Comparison of ENCODE assay signal across 1 cellular context in the genomic region with DNA sequence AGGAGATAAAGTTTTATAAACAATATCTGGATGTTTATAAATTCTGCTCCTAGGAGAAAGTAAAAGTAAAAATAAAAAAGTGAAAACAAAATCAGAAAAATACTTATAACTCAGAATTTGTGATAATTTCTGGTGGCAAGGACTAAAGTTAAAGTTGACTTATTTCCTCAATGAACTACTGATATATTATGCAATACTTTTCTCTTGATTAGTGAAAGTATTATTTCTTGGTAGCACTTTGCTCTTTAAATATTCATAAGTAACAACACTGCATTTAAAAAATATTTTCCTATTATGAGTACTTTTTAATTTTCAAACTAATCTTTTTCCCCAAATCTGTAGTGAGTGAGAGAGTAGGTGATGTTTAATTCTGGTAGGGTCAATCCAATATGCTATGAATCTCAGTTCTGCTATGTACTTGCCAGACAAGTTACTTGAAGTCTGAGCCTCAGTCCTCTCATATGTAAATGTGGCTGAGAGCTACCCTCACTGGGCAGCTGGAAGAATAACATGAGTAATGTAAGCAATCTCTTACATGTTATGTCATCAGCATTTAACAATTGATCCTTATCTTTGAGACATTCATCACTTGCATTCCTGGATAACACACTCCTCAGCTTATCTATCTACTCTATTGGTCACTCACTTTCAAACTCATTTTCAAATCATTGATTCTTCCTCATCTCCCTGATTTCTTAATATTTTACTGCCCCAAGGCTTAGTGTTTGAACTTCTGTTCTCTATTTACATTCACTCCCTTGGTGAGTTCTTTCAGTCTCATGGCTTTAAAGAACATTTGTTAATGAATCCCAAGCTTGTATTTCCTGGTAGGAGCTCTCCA.
TF ChIP-seq lines count a peak whose summit lies in the region.

No MANE protein-coding gene starts in this region.

TF ChIP-seq in GM23338, 12 proteins besides CTCF, POLR2A, EP300 and RAD21 (continued from another document):
- TF ChIP-seq, protein P1, sequence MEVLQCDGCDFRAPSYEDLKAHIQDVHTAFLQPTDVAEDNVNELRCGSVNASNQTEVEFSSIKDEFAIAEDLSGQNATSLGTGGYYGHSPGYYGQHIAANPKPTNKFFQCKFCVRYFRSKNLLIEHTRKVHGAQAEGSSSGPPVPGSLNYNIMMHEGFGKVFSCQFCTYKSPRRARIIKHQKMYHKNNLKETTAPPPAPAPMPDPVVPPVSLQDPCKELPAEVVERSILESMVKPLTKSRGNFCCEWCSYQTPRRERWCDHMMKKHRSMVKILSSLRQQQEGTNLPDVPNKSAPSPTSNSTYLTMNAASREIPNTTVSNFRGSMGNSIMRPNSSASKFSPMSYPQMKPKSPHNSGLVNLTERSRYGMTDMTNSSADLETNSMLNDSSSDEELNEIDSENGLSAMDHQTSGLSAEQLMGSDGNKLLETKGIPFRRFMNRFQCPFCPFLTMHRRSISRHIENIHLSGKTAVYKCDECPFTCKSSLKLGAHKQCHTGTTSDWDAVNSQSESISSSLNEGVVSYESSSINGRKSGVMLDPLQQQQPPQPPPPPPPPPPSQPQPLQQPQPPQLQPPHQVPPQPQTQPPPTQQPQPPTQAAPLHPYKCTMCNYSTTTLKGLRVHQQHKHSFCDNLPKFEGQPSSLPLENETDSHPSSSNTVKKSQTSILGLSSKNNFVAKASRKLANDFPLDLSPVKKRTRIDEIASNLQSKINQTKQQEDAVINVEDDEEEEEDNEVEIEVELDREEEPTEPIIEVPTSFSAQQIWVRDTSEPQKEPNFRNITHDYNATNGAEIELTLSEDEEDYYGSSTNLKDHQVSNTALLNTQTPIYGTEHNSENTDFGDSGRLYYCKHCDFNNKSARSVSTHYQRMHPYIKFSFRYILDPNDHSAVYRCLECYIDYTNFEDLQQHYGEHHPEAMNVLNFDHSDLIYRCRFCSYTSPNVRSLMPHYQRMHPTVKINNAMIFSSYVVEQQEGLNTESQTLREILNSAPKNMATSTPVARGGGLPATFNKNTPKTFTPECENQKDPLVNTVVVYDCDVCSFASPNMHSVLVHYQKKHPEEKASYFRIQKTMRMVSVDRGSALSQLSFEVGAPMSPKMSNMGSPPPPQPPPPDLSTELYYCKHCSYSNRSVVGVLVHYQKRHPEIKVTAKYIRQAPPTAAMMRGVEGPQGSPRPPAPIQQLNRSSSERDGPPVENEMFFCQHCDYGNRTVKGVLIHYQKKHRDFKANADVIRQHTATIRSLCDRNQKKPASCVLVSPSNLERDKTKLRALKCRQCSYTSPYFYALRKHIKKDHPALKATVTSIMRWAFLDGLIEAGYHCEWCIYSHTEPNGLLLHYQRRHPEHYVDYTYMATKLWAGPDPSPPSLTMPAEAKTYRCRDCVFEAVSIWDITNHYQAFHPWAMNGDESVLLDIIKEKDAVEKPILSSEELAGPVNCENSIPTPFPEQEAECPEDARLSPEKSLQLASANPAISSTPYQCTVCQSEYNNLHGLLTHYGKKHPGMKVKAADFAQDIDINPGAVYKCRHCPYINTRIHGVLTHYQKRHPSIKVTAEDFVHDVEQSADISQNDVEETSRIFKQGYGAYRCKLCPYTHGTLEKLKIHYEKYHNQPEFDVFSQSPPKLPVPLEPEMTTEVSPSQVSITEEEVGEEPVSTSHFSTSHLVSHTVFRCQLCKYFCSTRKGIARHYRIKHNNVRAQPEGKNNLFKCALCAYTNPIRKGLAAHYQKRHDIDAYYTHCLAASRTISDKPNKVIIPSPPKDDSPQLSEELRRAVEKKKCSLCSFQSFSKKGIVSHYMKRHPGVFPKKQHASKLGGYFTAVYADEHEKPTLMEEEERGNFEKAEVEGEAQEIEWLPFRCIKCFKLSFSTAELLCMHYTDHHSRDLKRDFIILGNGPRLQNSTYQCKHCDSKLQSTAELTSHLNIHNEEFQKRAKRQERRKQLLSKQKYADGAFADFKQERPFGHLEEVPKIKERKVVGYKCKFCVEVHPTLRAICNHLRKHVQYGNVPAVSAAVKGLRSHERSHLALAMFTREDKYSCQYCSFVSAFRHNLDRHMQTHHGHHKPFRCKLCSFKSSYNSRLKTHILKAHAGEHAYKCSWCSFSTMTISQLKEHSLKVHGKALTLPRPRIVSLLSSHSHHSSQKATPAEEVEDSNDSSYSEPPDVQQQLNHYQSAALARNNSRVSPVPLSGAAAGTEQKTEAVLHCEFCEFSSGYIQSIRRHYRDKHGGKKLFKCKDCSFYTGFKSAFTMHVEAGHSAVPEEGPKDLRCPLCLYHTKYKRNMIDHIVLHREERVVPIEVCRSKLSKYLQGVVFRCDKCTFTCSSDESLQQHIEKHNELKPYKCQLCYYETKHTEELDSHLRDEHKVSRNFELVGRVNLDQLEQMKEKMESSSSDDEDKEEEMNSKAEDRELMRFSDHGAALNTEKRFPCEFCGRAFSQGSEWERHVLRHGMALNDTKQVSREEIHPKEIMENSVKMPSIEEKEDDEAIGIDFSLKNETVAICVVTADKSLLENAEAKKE (CRISPR knock-in tag; IDR thresholded peaks at IDR 0.05): no peak
- TF ChIP-seq STAT1 (IDR thresholded peaks at IDR 0.05; ENCODE audit: unreplicated experiment) (no peak), NANOG (IDR thresholded peaks at IDR 0.05; ENCODE audit: borderline replicate concordance) (no peak)
